8 cellular contexts compared by ENCODE assay signal in genomic region chr9:68999393-69000105, GRCh38. TPM values are rescaled to one million over a fixed set of nuclear protein-coding genes. Genes with fewer than 3 reads are reported as not detected.
DNase-seq lines count a peak whose midpoint lies in the region.

No MANE protein-coding gene starts in this region.

- H3K4me3 ChIP-seq in trophoblast cell (ENCODE audit: low read depth, low read length) = no peak overlapping the region

- H2BK120ac ChIP-seq in trophoblast cell (ENCODE audit: insufficient read depth, low read length, poor library complexity) = no peak overlapping the region

- no peak overlapping the region for H2BK5ac ChIP-seq in trophoblast cell (ENCODE audit: low read depth, low read length, poor library complexity)

- H3K9me3 ChIP-seq in trophoblast cell (ENCODE audit: insufficient read depth, low read depth, low read length) = no peaks in the 10 kb centered on the region

- H2AFZ ChIP-seq in trophoblast cell (ENCODE audit: insufficient read depth, low read length, poor library complexity) = no peak overlapping the region

- in situ Hi-C loops in SK-MEL-5 (cut with HindIII; ENCODE audit: low pct_unique_long_range_greater_than_20kb, low sequenced_read_pairs) = no loop called here

- H3K4me1 ChIP-seq in trophoblast cell (ENCODE audit: control insufficient read depth in 1 of 2, insufficient read depth in 2 of 2, low read length in 2 of 2) = no peaks in the 10 kb centered on the region

- H2BK12ac ChIP-seq in trophoblast cell (ENCODE audit: low read length) = no peak overlapping the region

- DNase-seq in GM04503 (ENCODE audit: low read depth) (peak; percentile 22), H4 (ENCODE audit: low spot score) (peak; percentile 73), LoVo (ENCODE audit: low spot score) (peak; percentile 37), SK-MEL-5 (ENCODE audit: low read depth, low spot score) (peak; percentile 91), globus pallidus (ENCODE audit: low spot score) (peak; percentile 72), trophoblast cell (peak; percentile 54 to 79), NCI-H1048 (lab: John Stamatoyannopoulos, UW) (no peak)
- DNase-seq in activated naive CD4-positive, alpha-beta T cell treated with anti-CD3 and anti-CD28 coated beads, Interleukin-2, amount 50 U/mL, for 16 hours = peak; percentile 62

- no peaks in the 10 kb centered on the region for H3K27me3 ChIP-seq in trophoblast cell (ENCODE audit: insufficient read depth, low read length)

- H3K23ac ChIP-seq in trophoblast cell (ENCODE audit: low read length) = no peak overlapping the region

- no peak overlapping the region for H4K12ac ChIP-seq in trophoblast cell (ENCODE audit: low read depth, low read length)

- H3K9ac ChIP-seq in trophoblast cell (ENCODE audit: low read length) = no peak overlapping the region

- H3K14ac ChIP-seq in trophoblast cell (ENCODE audit: low read length) = no peak overlapping the region

- no peak overlapping the region for H2AK5ac ChIP-seq in trophoblast cell (ENCODE audit: low read length)

- H3K4ac ChIP-seq in trophoblast cell (ENCODE audit: low read depth, low read length) = no peak overlapping the region

- H4K91ac ChIP-seq in trophoblast cell (ENCODE audit: low read depth, low read length) = no peak overlapping the region

- H3K4me2 ChIP-seq in trophoblast cell (ENCODE audit: low read length) = no peak overlapping the region

- no peaks in the 10 kb centered on the region for H3K79me1 ChIP-seq in trophoblast cell (ENCODE audit: low read length)

- WGBS in trophoblast cell (ENCODE audit: extremely low coverage, insufficient coverage, insufficient read length) = no CpG with 5 or more reads among the region's 10 CpGs

- H3K27ac ChIP-seq in trophoblast cell (ENCODE audit: low read depth, low read length) = no peak overlapping the region

- H3K18ac ChIP-seq in trophoblast cell (ENCODE audit: low read length) = no peak overlapping the region

- no peaks in the 10 kb centered on the region for H3K36me3 ChIP-seq in trophoblast cell (ENCODE audit: control insufficient read depth in 1 of 2, insufficient read depth in 2 of 2, low read length in 2 of 2)

- H4K8ac ChIP-seq in trophoblast cell (ENCODE audit: low read depth, low read length) = no peak overlapping the region

- no peaks in the 10 kb centered on the region for H3K79me2 ChIP-seq in trophoblast cell (ENCODE audit: control insufficient read depth, insufficient read depth, low read length, poor library complexity)

RNA-seq across cellular contexts. Expression of gene PRKACG, which starts 14.4 kb away (rescaled TPM):
- not detected in 2 replicates for total RNA-seq in H4 (2014; rRNA removed; shearing (Covaris generic))
- total RNA-seq in SK-MEL-5 (2014; rRNA removed; shearing (Covaris generic)) = not detected in 2 replicates
- polyA plus RNA-seq in SK-MEL-5 (2015; cell fraction: cytosol; rRNA removed) = not detected in 2 replicates
- not detected in 2 replicates for polyA plus RNA-seq in SK-MEL-5 (2015; cell fraction: nucleus; rRNA removed)
- polyA plus RNA-seq in trophoblast cell (2013) = not detected in 2 replicates

RNA-seq across cellular contexts. Expression of gene FXN, which starts 36.0 kb away (rescaled TPM):
- total RNA-seq in H4 (2014; rRNA removed; shearing (Covaris generic)) = 12.5 and 17.9 TPM in 2 replicates
- total RNA-seq in SK-MEL-5 (2014; rRNA removed; shearing (Covaris generic)) = 6.8 and 14.2 TPM in 2 replicates
- polyA plus RNA-seq in SK-MEL-5 (2015; cell fraction: cytosol; rRNA removed) = 35.7 and 51.7 TPM in 2 replicates
- polyA plus RNA-seq in SK-MEL-5 (2015; cell fraction: nucleus; rRNA removed) = 4.1 and 11.1 TPM in 2 replicates
- 10.1 and 11.3 TPM in 2 replicates for polyA plus RNA-seq in trophoblast cell (2013)
